In genomic region chr3:152272771-152273242, GRCh38 we compare ENCODE assay signal across 8 cellular contexts. TPM values are rescaled to one million over a fixed set of nuclear protein-coding genes. Genes with fewer than 3 reads are reported as not detected.
DNase-seq lines count a peak whose midpoint lies in the region; ATAC-seq and TF ChIP-seq lines count a peak whose summit lies in the region.

No MANE protein-coding gene starts in this region.

- H3K4me3 Mint-ChIP-seq in chondrocyte (ENCODE audit: unreplicated experiment): peak overlapping the region; percentile 94

- no peaks in the 10 kb centered on the region for H3F3A ChIP-seq in PC-3 (ENCODE audit: low read length, unreplicated experiment)

- H3K4me1 ChIP-seq in PC-3 (ENCODE audit: insufficient read depth, low read length): peaks cover 27% of the 10 kb centered on the region
- H3K4me1 ChIP-seq in gastrocnemius medialis: peaks cover 56 to 58% of the 10 kb centered on the region in 2 donors

- intact Hi-C loops in PC-3 (cut with micrococcal nuclease): loop anchor here (1.0 to 2.0 kb wide), 2 partner anchors 8 to 16 kb away; no protein-coding TSS in a partner anchor
- intact Hi-C loops in gastrocnemius medialis (cut with DNase I; ENCODE audit: low total_unique reads): no loop called here

- peaks cover 61% of the 10 kb centered on the region for H4K20me1 ChIP-seq in PC-3 (ENCODE audit: low read length)

- H3K27ac ChIP-seq in PC-3 (ENCODE audit: low read length) (no peak overlapping the region), gastrocnemius medialis (peak overlapping the region; percentile 96 to 99 (median 97))

- H3K9me3 ChIP-seq in PC-3 (ENCODE audit: low read length): no peaks in the 10 kb centered on the region
- H3K9me3 ChIP-seq in gastrocnemius medialis: no peaks in the 10 kb centered on the region

- CTCF ChIA-PET in PC-3 (lab: Charles Lee): no interaction called here

- H2AFZ ChIP-seq in PC-3 (ENCODE audit: low read length): no peak overlapping the region

- no TSS peak for BruUV-seq in PC-3 (replicated peaks; lab: Mats Ljungman, UMichigan)

- H3K36me3 ChIP-seq in PC-3 (ENCODE audit: low read depth, low read length) (no peaks in the 10 kb centered on the region), gastrocnemius medialis (no peaks in the 10 kb centered on the region)

- peak overlapping the region; percentile 93 for H3K27ac Mint-ChIP-seq in chondrocyte (ENCODE audit: unreplicated experiment)

- H3K9ac ChIP-seq in PC-3 (ENCODE audit: low read length): no peak overlapping the region

- TF ChIP-seq CTCF in PC-3 (conservative IDR thresholded peaks at IDR 0.05; ENCODE audit: low read depth, low read length): no peak
- no peak for TF ChIP-seq CTCF in chondrocyte (IDR thresholded peaks at IDR 0.05)
- no peak for TF ChIP-seq CTCF in gastrocnemius medialis (IDR thresholded peaks at IDR 0.05 in 4 of 5, conservative IDR thresholded peaks at IDR 0.05 in 1 of 5)

- TF ChIP-seq POLR2A in gastrocnemius medialis (IDR thresholded peaks at IDR 0.05): no peak

- H3K36me3 Mint-ChIP-seq in chondrocyte (ENCODE audit: low read depth): no peaks in the 10 kb centered on the region

- DNase-seq in ELR (ENCODE audit: low read depth) (peak; percentile 89), PC-3 (peak; percentile 56), chondrocyte (ENCODE audit: low spot score) (no peak), gastrocnemius medialis (no peak), cerebellum (ENCODE audit: low spot score) (no peak), NCI-H146 (lab: John Stamatoyannopoulos, UW) (no peak)

- no peak for ATAC-seq in PC-3
- no peak for ATAC-seq in gastrocnemius medialis
- no peak for ATAC-seq in GM21723 (IDR thresholded peaks at IDR 0.05; ENCODE audit: unreplicated experiment)
- no peak for ATAC-seq in HG02588 (IDR thresholded peaks at IDR 0.05; ENCODE audit: unreplicated experiment)

- peak overlapping the region; percentile 81 for H3K4me3 ChIP-seq in PC-3 (ENCODE audit: low read length)
- H3K4me3 ChIP-seq in gastrocnemius medialis: peak overlapping the region; percentile 77 to 87 (median 86)

- peaks cover 56% of the 10 kb centered on the region for H3K4me1 Mint-ChIP-seq in chondrocyte (ENCODE audit: low read depth)

- no peaks in the 10 kb centered on the region for H3K9me2 ChIP-seq in PC-3 (replicated peaks; ENCODE audit: low read length)

- no peaks in the 10 kb centered on the region for H3K27me3 ChIP-seq in PC-3 (ENCODE audit: low read length)
- no peaks in the 10 kb centered on the region for H3K27me3 ChIP-seq in gastrocnemius medialis

- H3K27me3 Mint-ChIP-seq in chondrocyte (ENCODE audit: low read depth): no peaks in the 10 kb centered on the region

- POLR2A ChIA-PET in PC-3 (lab: Charles Lee; ENCODE audit: unreplicated experiment): no interaction called here

- in situ Hi-C loops in gastrocnemius medialis (cut with MboI; ENCODE audit: low sequenced_read_pairs in 4 of 4): loop anchor here in 1 of 4 donors (25.0 kb wide), 1 partner anchor 164 kb away; no protein-coding TSS in a partner anchor

- H3K4me2 ChIP-seq in PC-3 (ENCODE audit: low read length): peak overlapping the region; percentile 94

- H3K79me2 ChIP-seq in PC-3 (ENCODE audit: low read length): peaks cover 96% of the 10 kb centered on the region

- H3K9me3 Mint-ChIP-seq in chondrocyte (ENCODE audit: low read depth): no peaks in the 10 kb centered on the region

RNA-seq across cellular contexts. Expression of gene MBNL1, which starts 4.1 kb away (rescaled TPM):
- total RNA-seq in PC-3 (2014; rRNA removed) (150 and 161 TPM in 2 replicates), chondrocyte (164 to 177 TPM (median 166 TPM) in 3 replicates), gastrocnemius medialis (100 to 1,000 TPM; 519 to 597 (median 557) TPM), cerebellum (69.0 TPM)

Comparison
In these comparisons a context has a peak if more than half of its experiments do, and no peak if none do; other contexts are left out.
1. DNase-seq: peak in ELR (single experiment) and PC-3 (single experiment); none in chondrocyte (single experiment), gastrocnemius medialis (0 of 2), cerebellum (single experiment) and NCI-H146 (single experiment).